12 cellular contexts compared by ENCODE assay signal in genomic region chr7:105024734-105025133, GRCh38. TPM values are rescaled to one million over a fixed set of nuclear protein-coding genes. Genes with fewer than 3 reads are reported as not detected.
A peak's percentile ranks its signal among the peaks of the same experiment; 100 is the strongest.
DNase-seq lines count a peak whose midpoint lies in the region; ATAC-seq and TF ChIP-seq lines count a peak whose summit lies in the region.
"Had no signal": no experiment of that assay in that cellular context is flagged by ENCODE, and none has a peak within 500 bp of the region (broad histone marks: within the 10 kb centered on the region; RNA-seq: fewer than 3 reads in every experiment).

No MANE protein-coding gene starts in this region.

- no TSS peak for BruUV-seq in PC-3 (replicated peaks; lab: Mats Ljungman, UMichigan)
- no TSS peak for BruUV-seq in PC-9 (replicated peaks; lab: Mats Ljungman, UMichigan)

- peak overlapping the region; percentile 32 for H3K27ac ChIP-seq in PC-3 (ENCODE audit: low read length)
- no peak overlapping the region for H3K27ac ChIP-seq in PC-9
- H3K27ac ChIP-seq in upper lobe of left lung, result peak overlapping the region in 1 of 4 donors; percentile 23
- H3K27ac ChIP-seq: WERI-Rb-1 had no signal

- WGBS in lower leg skin, 2 donors, result 28 to 37% methylated on average over 1 of the region's 1 CpG
- 34 to 36% methylated on average over 1 of the region's 1 CpG for WGBS in upper lobe of left lung, 2 donors

- no peak for DNase-seq in activated T-cell treated with anti-CD3 and anti-CD28 coated beads, Interleukin-2, amount 50 U/mL, for 72 hours
- DNase-seq in activated T-cell treated with anti-CD3 and anti-CD28 coated beads for 4 hours (no peak), PC-3 (peak; percentile 72), fibroblast of peridontal ligament (ENCODE audit: extremely low read depth) (peak; percentile 80), lower leg skin (ENCODE audit: low spot score in 2 of 2) (no peak), PC-9 (no peak), upper lobe of left lung (no peak)
- DNase-seq in stimulated activated naive B cell treated with anti-CD40 and anti-IgM and Interleukin-4, amounts not matched to agents 10 μg/mL and 1 μg/mL and 100 μg/mL, for 72 hours, result no peak
- DNase-seq: amygdala, GOT3, NCI-H524 treated with DMSO at 0.1 percent for 48 hours, WERI-Rb-1 had no signal

- H3K4me1 Mint-ChIP-seq in activated T-cell treated with anti-CD3 and anti-CD28 coated beads, Interleukin-2, amount 50 U/mL, for 72 hours (ENCODE audit: low read depth), result peaks cover 89% of the 10 kb centered on the region
- H3K4me1 Mint-ChIP-seq in stimulated activated naive B cell treated with anti-CD40 and anti-IgM and Interleukin-4, amounts not matched to agents 10 μg/mL and 1 μg/mL and 100 μg/mL, for 72 hours, result peaks cover 36 to 91% of the 10 kb centered on the region in 2 donors

- H3K79me2 ChIP-seq in PC-3 (ENCODE audit: low read length), result peaks cover 99% of the 10 kb centered on the region
- peaks cover 97% of the 10 kb centered on the region for H3K79me2 ChIP-seq in PC-9 (ENCODE audit: low read depth)

- H3K36me3 Mint-ChIP-seq in activated T-cell treated with anti-CD3 and anti-CD28 coated beads, Interleukin-2, amount 50 U/mL, for 72 hours (ENCODE audit: insufficient read depth in 2 of 2), result peaks cover 7 to 8% of the 10 kb centered on the region in 2 donors
- peaks cover 9 to 18% of the 10 kb centered on the region in 2 donors for H3K36me3 Mint-ChIP-seq in stimulated activated naive B cell treated with anti-CD40 and anti-IgM and Interleukin-4, amounts not matched to agents 10 μg/mL and 1 μg/mL and 100 μg/mL, for 72 hours

- TF ChIP-seq CTCF in PC-3 (conservative IDR thresholded peaks at IDR 0.05; ENCODE audit: low read depth, low read length) (no peak), lower leg skin (IDR thresholded peaks at IDR 0.05) (no peak), PC-9 (conservative IDR thresholded peaks at IDR 0.05) (no peak), upper lobe of left lung (IDR thresholded peaks at IDR 0.05) (no peak)

- H4K20me1 ChIP-seq in PC-3 (ENCODE audit: low read length) (peaks cover 41% of the 10 kb centered on the region), PC-9 (ENCODE audit: insufficient read depth) (peaks cover 27% of the 10 kb centered on the region)

- H3K27me3 ChIP-seq in PC-3 (ENCODE audit: low read length) (no peaks in the 10 kb centered on the region), PC-9 (ENCODE audit: insufficient read depth, low read depth) (no peaks in the 10 kb centered on the region), upper lobe of left lung (no peaks in the 10 kb centered on the region)

- intact Hi-C loops in PC-3 (cut with micrococcal nuclease) (no loop called here), lower leg skin (cut with DNase I; ENCODE audit: low total_unique reads) (no loop called here), PC-9 (cut with micrococcal nuclease; ENCODE audit: unreplicated experiment) (no loop called here)

- H3K36me3 ChIP-seq in PC-3 (ENCODE audit: low read depth, low read length) (no peaks in the 10 kb centered on the region), PC-9 (ENCODE audit: low read depth) (no peaks in the 10 kb centered on the region), upper lobe of left lung (no peaks in the 10 kb centered on the region)
- H3K36me3 ChIP-seq: WERI-Rb-1 had no signal

- H3K9me2 ChIP-seq in PC-3 (replicated peaks; ENCODE audit: low read length), result no peaks in the 10 kb centered on the region
- no peaks in the 10 kb centered on the region for H3K9me2 ChIP-seq in PC-9 (ENCODE audit: insufficient read depth)

- CTCF ChIA-PET in PC-3 (lab: Charles Lee) (interaction anchor here (0.9 kb wide), 1 partner anchor 11 kb away, joined by 3 read pairs; the partner anchor contains the start of gene KMT2E), PC-9 (lab: Charles Lee) (no interaction called here)

- peak overlapping the region; percentile 73 for H3K27ac Mint-ChIP-seq in activated T-cell treated with anti-CD3 and anti-CD28 coated beads, Interleukin-2, amount 50 U/mL, for 72 hours
- peak overlapping the region; percentile 25 for H3K27ac Mint-ChIP-seq in stimulated activated naive B cell treated with anti-CD40 and anti-IgM and Interleukin-4, amounts not matched to agents 10 μg/mL and 1 μg/mL and 100 μg/mL, for 72 hours

- H2AFZ ChIP-seq in PC-3 (ENCODE audit: low read length) (no peak overlapping the region), PC-9 (no peak overlapping the region)

- H3K4me1 ChIP-seq in PC-3 (ENCODE audit: insufficient read depth, low read length) (peaks cover 34% of the 10 kb centered on the region), PC-9 (replicated peaks; ENCODE audit: insufficient read depth) (peaks cover 7% of the 10 kb centered on the region; the same call in 1 of the 2 replicates), upper lobe of left lung (peaks cover 78 to 92% (median 89%) of the 10 kb centered on the region in 4 donors)

- no peak for TF ChIP-seq EP300 in upper lobe of left lung (IDR thresholded peaks at IDR 0.05)

- peak; percentile 37 to 38 for ATAC-seq in activated T-cell treated with anti-CD3 and anti-CD28 coated beads, Interleukin-2, amount 50 U/mL, for 72 hours (replicated peaks in 1 of 2)
- ATAC-seq in PC-3 (peak; percentile 98), upper lobe of left lung (ENCODE audit: low FRiP score in 2 of 2) (no peak)
- ATAC-seq in stimulated activated naive B cell treated with anti-CD40 and anti-IgM and Interleukin-4, amounts not matched to agents 10 μg/mL and 1 μg/mL and 100 μg/mL, for 72 hours (replicated peaks), result no peak

- no peaks in the 10 kb centered on the region for H3K9me3 Mint-ChIP-seq in activated T-cell treated with anti-CD3 and anti-CD28 coated beads, Interleukin-2, amount 50 U/mL, for 72 hours
- H3K9me3 Mint-ChIP-seq in stimulated activated naive B cell treated with anti-CD40 and anti-IgM and Interleukin-4, amounts not matched to agents 10 μg/mL and 1 μg/mL and 100 μg/mL, for 72 hours, result no peaks in the 10 kb centered on the region

- H3K4me3 ChIP-seq in PC-3 (ENCODE audit: low read length) (no peak overlapping the region), lower leg skin (ENCODE audit: low read depth, poor library complexity, severe bottlenecking) (no peak overlapping the region), PC-9 (no peak overlapping the region), upper lobe of left lung (no peak overlapping the region)

- POLR2A ChIA-PET in PC-3 (lab: Charles Lee; ENCODE audit: unreplicated experiment) (interaction anchor here (0.6 to 1.0 kb wide), 2 partner anchors 11 to 41 kb away, joined by 4 read pairs; no protein-coding TSS in a partner anchor), PC-9 (lab: Charles Lee; ENCODE audit: unreplicated experiment) (interaction anchor here (0.6 kb wide), 1 partner anchor 10 kb away, joined by 3 read pairs; no protein-coding TSS in a partner anchor)

- peaks cover 3% of the 10 kb centered on the region for H3F3A ChIP-seq in PC-3 (ENCODE audit: low read length, unreplicated experiment)
- no peaks in the 10 kb centered on the region for H3F3A ChIP-seq in PC-9 (ENCODE audit: insufficient read depth, low read depth)

- no peaks in the 10 kb centered on the region for H3K9me3 ChIP-seq in PC-3 (ENCODE audit: low read length)
- H3K9me3 ChIP-seq in PC-9 (ENCODE audit: insufficient read depth, low read depth), result peaks cover 3% of the 10 kb centered on the region; the same call in 1 of the 2 replicates
- no peaks in the 10 kb centered on the region for H3K9me3 ChIP-seq in upper lobe of left lung

- peak overlapping the region; percentile 15 to 84 for H3K4me3 Mint-ChIP-seq in activated T-cell treated with anti-CD3 and anti-CD28 coated beads, Interleukin-2, amount 50 U/mL, for 72 hours
- H3K4me3 Mint-ChIP-seq in stimulated activated naive B cell treated with anti-CD40 and anti-IgM and Interleukin-4, amounts not matched to agents 10 μg/mL and 1 μg/mL and 100 μg/mL, for 72 hours, result no peak overlapping the region

- peak overlapping the region; percentile 49 for H3K4me2 ChIP-seq in PC-3 (ENCODE audit: low read length)
- H3K4me2 ChIP-seq in PC-9, result no peak overlapping the region

- TF ChIP-seq POLR2A in lower leg skin (IDR thresholded peaks at IDR 0.05) (no peak), upper lobe of left lung (IDR thresholded peaks at IDR 0.05) (no peak)

- no peak overlapping the region for H3K9ac ChIP-seq in PC-3 (ENCODE audit: low read length)

- H3K27me3 Mint-ChIP-seq in activated T-cell treated with anti-CD3 and anti-CD28 coated beads, Interleukin-2, amount 50 U/mL, for 72 hours (ENCODE audit: low read depth), result no peaks in the 10 kb centered on the region
- no peaks in the 10 kb centered on the region for H3K27me3 Mint-ChIP-seq in stimulated activated naive B cell treated with anti-CD40 and anti-IgM and Interleukin-4, amounts not matched to agents 10 μg/mL and 1 μg/mL and 100 μg/mL, for 72 hours

RNA-seq across cellular contexts. Expression of gene KMT2E, which starts 10.7 kb away (rescaled TPM):
- total RNA-seq in activated T-cell treated with anti-CD3 and anti-CD28 coated beads, Interleukin-2, amount 50 U/mL, for 72 hours, result 100 to 1,000 TPM in 1 of 2 donors, 10 to 100 TPM in 1; 96.4 to 112 TPM
- 21.8 and 27.4 TPM in 2 replicates for total RNA-seq in PC-3 (2014; rRNA removed)
- total RNA-seq in lower leg skin, result 100 to 1,000 TPM in 3 of 4 donors, 10 to 100 TPM in 1; 86.4 to 130 (median 114) TPM
- 58.6 and 68.1 TPM in 2 replicates for total RNA-seq in PC-9 (2021)
- total RNA-seq in upper lobe of left lung, result 100 to 1,000 TPM in 3 of 6 donors, 10 to 100 TPM in 3; 77.3 to 182 (median 105) TPM

Comparison
In these comparisons a context has a peak if more than half of its experiments do, and no peak if none do; other contexts are left out.
1. ATAC-seq: peak in activated T-cell treated with anti-CD3 and anti-CD28 coated beads, Interleukin-2, amount 50 U/mL, for 72 hours (2 of 2) and PC-3 (single experiment); none in stimulated activated naive B cell treated with anti-CD40 and anti-IgM and Interleukin-4, amounts not matched to agents 10 μg/mL and 1 μg/mL and 100 μg/mL, for 72 hours (0 of 2) and upper lobe of left lung (0 of 2).
2. DNase-seq: peak in PC-3 (single experiment) and fibroblast of peridontal ligament (single experiment); none in activated T-cell treated with anti-CD3 and anti-CD28 coated beads, Interleukin-2, amount 50 U/mL, for 72 hours (0 of 2), activated T-cell treated with anti-CD3 and anti-CD28 coated beads for 4 hours (single experiment), stimulated activated naive B cell treated with anti-CD40 and anti-IgM and Interleukin-4, amounts not matched to agents 10 μg/mL and 1 μg/mL and 100 μg/mL, for 72 hours (single experiment), lower leg skin (0 of 2), PC-9 (0 of 2) and upper lobe of left lung (0 of 2).
3. H3K4me3 Mint-ChIP-seq: peak in activated T-cell treated with anti-CD3 and anti-CD28 coated beads, Interleukin-2, amount 50 U/mL, for 72 hours (2 of 2); none in stimulated activated naive B cell treated with anti-CD40 and anti-IgM and Interleukin-4, amounts not matched to agents 10 μg/mL and 1 μg/mL and 100 μg/mL, for 72 hours (0 of 2).